Comparison of ENCODE assay signal across 17 cellular contexts in genomic region chr19:30087381-30088138, GRCh38.
"Had no signal": no experiment of that assay in that cellular context is flagged by ENCODE, and none has a peak within 500 bp of the region (broad histone marks: within the 10 kb centered on the region; RNA-seq: fewer than 3 reads in every experiment).

No MANE protein-coding gene starts in this region.

- ATAC-seq: gastroesophageal sphincter; left lobe of liver; naive thymus-derived CD4-positive, alpha-beta T cell; right cardiac atrium had no signal

- FAIRE-seq: small intestine had no signal

- H3K9me3 ChIP-seq: esophagus muscularis mucosa, gastroesophageal sphincter, neutrophil, tibial artery, upper lobe of left lung had no signal

- H3K9me3 Mint-ChIP-seq: central memory CD8-positive, alpha-beta T cell; naive thymus-derived CD4-positive, alpha-beta T cell; nephron progenitor cell had no signal

- H3K4me1 ChIP-seq: esophagus muscularis mucosa, gastroesophageal sphincter, tibial artery, upper lobe of left lung had no signal

- H3K4me3 ChIP-seq: esophagus muscularis mucosa, gastroesophageal sphincter, hepatocyte, tibial artery, upper lobe of left lung had no signal

- H3K36me3 Mint-ChIP-seq: naive thymus-derived CD4-positive, alpha-beta T cell had no signal

- H2AFZ ChIP-seq: hepatocyte had no signal

- H3K4me3 Mint-ChIP-seq: central memory CD8-positive, alpha-beta T cell; naive thymus-derived CD4-positive, alpha-beta T cell; nephron progenitor cell had no signal

- H3K36me3 ChIP-seq: esophagus muscularis mucosa, gastroesophageal sphincter, neutrophil, tibial artery, upper lobe of left lung had no signal

- DNase-seq: effector memory CD4-positive, alpha-beta T cell; naive thymus-derived CD4-positive, alpha-beta T cell; nephron progenitor cell; small intestine; stimulated activated CD4-positive, alpha-beta T cell treated with anti-CD3 and anti-CD28 coated beads, Interleukin-2, amount 100 ng/mL, for 48 hours; stimulated activated naive CD4-positive, alpha-beta T cell treated with Interleukin-2 at 50 U/mL for 16 hours; tibial artery; upper lobe of left lung had no signal

- H3K27ac ChIP-seq: epithelial cell of prostate, esophagus muscularis mucosa, gastroesophageal sphincter, hepatocyte, neutrophil, tibial artery, upper lobe of left lung had no signal

- H3K4me2 ChIP-seq: hepatocyte had no signal

- H3K4me1 Mint-ChIP-seq: central memory CD8-positive, alpha-beta T cell had no signal

- H3K79me2 ChIP-seq: hepatocyte had no signal

- H3K27ac Mint-ChIP-seq: naive thymus-derived CD4-positive, alpha-beta T cell; nephron progenitor cell; progenitor cell of endocrine pancreas had no signal

- H3K27me3 ChIP-seq: hepatocyte, neutrophil, upper lobe of left lung had no signal
